Comparison of ENCODE assay signal across 25 cellular contexts in genomic region chr1:223207293-223208066, GRCh38.
DNase-seq lines count a peak whose midpoint lies in the region; TF ChIP-seq lines count a peak whose summit lies in the region.
"Had no signal": no experiment of that assay in that cellular context is flagged by ENCODE, and none has a peak within 500 bp of the region (broad histone marks: within the 10 kb centered on the region; RNA-seq: fewer than 3 reads in every experiment).

No MANE protein-coding gene starts in this region.

- no peak overlapping the region for H3K27ac ChIP-seq in spleen
- no peak overlapping the region for H3K27ac ChIP-seq in substantia nigra (ENCODE audit: low read depth, low read length, poor library complexity, severe bottlenecking)
- H3K27ac ChIP-seq: parathyroid adenoma, stomach, upper lobe of left lung, VCaP had no signal

- peaks cover 11% of the 10 kb centered on the region for H3K27me3 Mint-ChIP-seq in nephron (ENCODE audit: low read depth)

- TF ChIP-seq CTCF in AG10803 (conservative IDR thresholded peaks at IDR 0.05; ENCODE audit: low read length) (no peak), nephron (IDR thresholded peaks at IDR 0.05; ENCODE audit: unreplicated experiment in 3 of 3) (no peak), spleen (IDR thresholded peaks at IDR 0.05 in 8 of 11, conservative IDR thresholded peaks at IDR 0.05 in 3 of 11) (no peak)

- H3K4me1 ChIP-seq in spleen = no peaks in the 10 kb centered on the region
- H3K4me1 ChIP-seq: parathyroid adenoma, stomach, upper lobe of left lung had no signal

- DNase-seq in AG10803 (ENCODE audit: low read depth) = peak; percentile 59
- DNase-seq in EH (ENCODE audit: low read depth) = peak; percentile 63
- peak; percentile 41 for DNase-seq in astrocyte of the hippocampus (ENCODE audit: low read depth, low spot score)
- DNase-seq in spleen = no peak
- DNase-seq in substantia nigra (lab: John Stamatoyannopoulos, UW) = no peak
- no peak for DNase-seq in GOT3 (lab: John Stamatoyannopoulos, UW)
- DNase-seq: activated CD4-positive, alpha-beta T cell treated with anti-CD3 and anti-CD28 coated beads, Interleukin-2, amount 50 U/mL, for 1 hour; activated CD8-positive, alpha-beta memory T cell treated with anti-CD3 and anti-CD28 coated beads, Interleukin-2, amount 50 U/mL, for 48 hours; activated gamma-delta T cell; dermis blood vessel endothelial cell; islet precursor cell; naive thymus-derived CD4-positive, alpha-beta T cell; NCI-H2107; NCI-H69; OCI-M1; SHP77 treated with DMSO at 0.1 percent for 48 hours; small intestine; stimulated activated CD4-positive, alpha-beta T cell treated with anti-CD3 and anti-CD28 coated beads, Interleukin-4, amount 100 ng/mL, for 1 hour; stomach; T-helper 17 cell; upper lobe of left lung had no signal

- intact Hi-C loops in spleen (cut with DNase I; ENCODE audit: low total_unique reads) = no loop called here

- H3K4me1 Mint-ChIP-seq in nephron = peaks cover 51% of the 10 kb centered on the region
- H3K4me1 Mint-ChIP-seq: B cell, T-helper 17 cell had no signal

- H3K4me3 ChIP-seq in AG10803 (ENCODE audit: low read length) = no peak overlapping the region
- no peak overlapping the region for H3K4me3 ChIP-seq in spleen
- H3K4me3 ChIP-seq: stomach, upper lobe of left lung had no signal

- no peaks in the 10 kb centered on the region for H3K9me3 ChIP-seq in spleen
- H3K9me3 ChIP-seq: stomach, upper lobe of left lung had no signal

- WGBS in spleen, 5 donors = 56 to 78% (median 70%) methylated on average over 3 of the region's 3 CpGs

- H3K9me3 Mint-ChIP-seq in nephron = no peaks in the 10 kb centered on the region

- no peaks in the 10 kb centered on the region for H3K36me3 ChIP-seq in spleen
- H3K36me3 ChIP-seq: stomach, upper lobe of left lung had no signal

- peaks cover 0 to 16% (median 0%) of the 10 kb centered on the region in 7 donors for H3K27me3 ChIP-seq in spleen (replicated peaks in 1 of 7)
- H3K27me3 ChIP-seq: stomach, upper lobe of left lung had no signal

- H3K4me3 Mint-ChIP-seq in nephron = no peak overlapping the region
- H3K4me3 Mint-ChIP-seq: B cell; naive thymus-derived CD4-positive, alpha-beta T cell; T-helper 17 cell had no signal

- H3K36me3 Mint-ChIP-seq in nephron (ENCODE audit: low read depth) = no peaks in the 10 kb centered on the region
- H3K36me3 Mint-ChIP-seq: naive thymus-derived CD4-positive, alpha-beta T cell had no signal

- peak overlapping the region; percentile 58 to 85 (median 75) for H3K27ac Mint-ChIP-seq in nephron
- H3K27ac Mint-ChIP-seq: B cell, T-helper 17 cell had no signal

- TF ChIP-seq POLR2A in spleen (IDR thresholded peaks at IDR 0.05) = no peak

Comparison
In these comparisons a context has a peak if more than half of its experiments do, and no peak if none do; other contexts are left out.
1. DNase-seq: peak in AG10803 (single experiment), EH (single experiment) and astrocyte of the hippocampus (single experiment); none in spleen (single experiment), substantia nigra (0 of 49) and GOT3 (single experiment).